25 cellular contexts compared by ENCODE assay signal in the genomic region with DNA sequence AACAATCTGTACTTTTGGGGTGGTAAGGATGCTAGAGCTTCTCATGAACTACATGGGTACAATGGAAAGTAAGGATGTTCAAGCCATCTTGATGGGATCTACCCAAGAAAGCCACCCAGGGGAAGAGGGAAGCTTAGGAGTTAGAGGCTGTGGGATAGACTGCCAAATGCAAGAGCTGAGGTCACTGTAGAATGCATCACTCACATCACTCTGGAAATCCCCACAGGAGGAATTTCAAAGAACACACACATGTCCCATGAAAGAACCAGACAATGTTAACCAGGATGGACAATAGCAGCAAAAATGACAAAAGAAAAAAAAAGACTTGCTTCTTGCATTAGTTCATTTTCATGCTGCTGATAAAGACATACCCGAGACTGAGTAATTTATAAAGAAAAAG. TPM values are rescaled to one million over a fixed set of nuclear protein-coding genes. Genes with fewer than 3 reads are reported as not detected.
DNase-seq lines count a peak whose midpoint lies in the region; FAIRE-seq and TF ChIP-seq lines count a peak whose summit lies in the region.
"Had no signal": no experiment of that assay in that cellular context is flagged by ENCODE, and none has a peak within 500 bp of the region (broad histone marks: within the 10 kb centered on the region; RNA-seq: fewer than 3 reads in every experiment).

No MANE protein-coding gene starts in this region.

- H3K4me3 ChIP-seq in AG10803 (ENCODE audit: low read length), result no peak overlapping the region
- no peak overlapping the region for H3K4me3 ChIP-seq in bronchial epithelial cell (ENCODE audit: low read depth, low read length)
- H3K4me3 ChIP-seq: dorsolateral prefrontal cortex, heart left ventricle, lower lobe of right lung, mucosa of descending colon, skin epidermis, tibial nerve had no signal

- no peaks in the 10 kb centered on the region for H3K36me3 ChIP-seq in bronchial epithelial cell (ENCODE audit: control insufficient read depth, insufficient read depth, low read length)
- H3K36me3 ChIP-seq: heart left ventricle, lower lobe of right lung, tibial nerve had no signal

- no peak overlapping the region for H3K27ac ChIP-seq in RWPE1
- no peak overlapping the region for H3K27ac ChIP-seq in caudate nucleus (ENCODE audit: low read depth, low read length)
- H3K27ac ChIP-seq: heart left ventricle, lower lobe of right lung, skin epidermis, tibial nerve had no signal

- CTCF ChIA-PET in RWPE1 (lab: Yijun Ruan, JAX), result no interaction called here

- TF ChIP-seq CTCF in AG10803 (conservative IDR thresholded peaks at IDR 0.05; ENCODE audit: low read length) (no peak), bronchial epithelial cell (IDR thresholded peaks at IDR 0.05; ENCODE audit: insufficient read depth, low read length, severe bottlenecking) (no peak), RWPE1 (conservative IDR thresholded peaks at IDR 0.05; ENCODE audit: low read depth) (no peak)

- DNase-seq in AG10803 (ENCODE audit: low read depth) (peak; percentile 16), HCEC 1CT (peak; percentile 17), bronchial epithelial cell (ENCODE audit: low read depth) (peak; percentile 35), iris pigment epithelial cell (ENCODE audit: low read depth) (peak; percentile 42), NCI-H2196 treated with DMSO at 0.1 percent for 48 hours (lab: John Stamatoyannopoulos, UW; ENCODE audit: unreplicated experiment) (no peak), NCI-H345 (lab: John Stamatoyannopoulos, UW) (no peak), RWPE1 (ENCODE audit: low spot score) (no peak), caudate nucleus (lab: John Stamatoyannopoulos, UW) (no peak)
- DNase-seq: activated CD8-positive, alpha-beta T cell treated with anti-CD3 and anti-CD28 coated beads for 36 hours; C1 segment of cervical spinal cord; COR-L47; DMS79 treated with DMSO at 0.1 percent for 48 hours; heart left ventricle; lower lobe of right lung; MM.1S; mucosa of descending colon; NCI-H1417; NCI-H2029 treated with DMSO at 0.1 percent for 48 hours; NCI-H446; NCI-H82 had no signal

- POLR2A ChIA-PET in RWPE1 (lab: Yijun Ruan, JAX; ENCODE audit: low non-redundant PET), result no interaction called here

- H3K27me3 ChIP-seq in bronchial epithelial cell (ENCODE audit: control insufficient read depth, insufficient read depth, low read length), result no peaks in the 10 kb centered on the region
- H3K27me3 ChIP-seq: dorsolateral prefrontal cortex, heart left ventricle, tibial nerve had no signal

- no peak for FAIRE-seq in bronchial epithelial cell (lab: Jason Lieb, UNC)
- FAIRE-seq: GM12892, H1 had no signal

RNA-seq across cellular contexts. Expression of gene UBE2E2, which starts 32.8 kb away (rescaled TPM):
- total RNA-seq in bronchial epithelial cell, result 61.3 and 67.6 TPM in 2 replicates

Comparison
In these comparisons a context has a peak if more than half of its experiments do, and no peak if none do; other contexts are left out.
1. DNase-seq: peak in AG10803 (single experiment), HCEC 1CT (single experiment), bronchial epithelial cell (single experiment) and iris pigment epithelial cell (single experiment); none in NCI-H2196 treated with DMSO at 0.1 percent for 48 hours (single experiment), NCI-H345 (single experiment), RWPE1 (single experiment) and caudate nucleus (0 of 61).